1 cellular context compared by ENCODE assay signal in the genomic region with DNA sequence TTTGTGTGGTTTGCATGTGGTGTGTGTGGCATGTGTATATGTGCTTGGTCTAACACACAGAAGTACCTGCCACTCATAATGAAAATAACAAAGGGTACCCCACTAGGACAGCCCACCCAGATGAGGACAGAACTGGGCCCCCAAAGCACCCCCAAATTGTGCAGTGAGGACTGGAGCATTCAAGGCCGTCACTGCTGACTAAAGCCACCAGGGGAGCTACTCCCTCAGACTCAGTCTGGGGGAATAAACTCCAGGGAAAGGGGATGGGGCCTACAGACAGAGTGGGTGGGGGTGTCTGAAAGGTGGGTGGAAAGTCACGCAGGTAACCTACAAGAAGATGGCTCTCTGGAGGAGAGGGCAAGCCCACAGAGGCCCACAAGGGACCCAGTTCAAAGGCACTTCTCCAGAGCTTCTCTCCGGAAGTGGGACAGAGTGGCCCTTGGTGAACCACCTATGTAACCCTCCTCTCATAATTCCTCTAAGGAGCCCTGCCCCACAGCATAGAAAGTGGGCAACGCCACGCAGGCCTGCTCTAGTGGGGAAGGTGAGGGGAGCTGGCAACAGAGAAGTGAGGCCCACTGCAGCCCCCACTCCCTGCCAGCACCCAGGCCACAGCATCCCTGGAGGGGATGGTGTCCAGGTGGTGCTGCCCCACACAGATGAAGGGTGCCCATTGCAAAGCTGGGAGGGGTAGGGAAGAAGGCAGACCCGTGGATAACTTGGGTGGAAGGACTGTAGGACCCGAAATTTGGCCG.
TF ChIP-seq lines count a peak whose summit lies in the region.

No MANE protein-coding gene starts in this region.

TF ChIP-seq in H1, 55 proteins besides CTCF, POLR2A, EP300 and RAD21:
- TF ChIP-seq, protein P1, sequence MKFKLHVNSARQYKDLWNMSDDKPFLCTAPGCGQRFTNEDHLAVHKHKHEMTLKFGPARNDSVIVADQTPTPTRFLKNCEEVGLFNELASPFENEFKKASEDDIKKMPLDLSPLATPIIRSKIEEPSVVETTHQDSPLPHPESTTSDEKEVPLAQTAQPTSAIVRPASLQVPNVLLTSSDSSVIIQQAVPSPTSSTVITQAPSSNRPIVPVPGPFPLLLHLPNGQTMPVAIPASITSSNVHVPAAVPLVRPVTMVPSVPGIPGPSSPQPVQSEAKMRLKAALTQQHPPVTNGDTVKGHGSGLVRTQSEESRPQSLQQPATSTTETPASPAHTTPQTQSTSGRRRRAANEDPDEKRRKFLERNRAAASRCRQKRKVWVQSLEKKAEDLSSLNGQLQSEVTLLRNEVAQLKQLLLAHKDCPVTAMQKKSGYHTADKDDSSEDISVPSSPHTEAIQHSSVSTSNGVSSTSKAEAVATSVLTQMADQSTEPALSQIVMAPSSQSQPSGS (IDR thresholded peaks at IDR 0.05; ENCODE audit: low read length): no peak
- TF ChIP-seq KDM5A (IDR thresholded peaks at IDR 0.05; ENCODE audit: low read length) (no peak), TBP (IDR thresholded peaks at IDR 0.05; ENCODE audit: low read depth, low read length) (no peak), CBX8 (IDR thresholded peaks at IDR 0.05; ENCODE audit: borderline replicate concordance, low read depth, low read length) (no peak), CBX5 (IDR thresholded peaks at IDR 0.05; ENCODE audit: low read depth, low read length) (no peak), RBBP5 (IDR thresholded peaks at IDR 0.05; ENCODE audit: borderline replicate concordance, low read depth, low read length) (no peak), POU5F1 (IDR thresholded peaks at IDR 0.05; ENCODE audit: low read depth, low read length) (no peak)
TF ChIP-seq in H1: peak in this region for 0.
